20 cellular contexts compared by ENCODE assay signal in the genomic region with DNA sequence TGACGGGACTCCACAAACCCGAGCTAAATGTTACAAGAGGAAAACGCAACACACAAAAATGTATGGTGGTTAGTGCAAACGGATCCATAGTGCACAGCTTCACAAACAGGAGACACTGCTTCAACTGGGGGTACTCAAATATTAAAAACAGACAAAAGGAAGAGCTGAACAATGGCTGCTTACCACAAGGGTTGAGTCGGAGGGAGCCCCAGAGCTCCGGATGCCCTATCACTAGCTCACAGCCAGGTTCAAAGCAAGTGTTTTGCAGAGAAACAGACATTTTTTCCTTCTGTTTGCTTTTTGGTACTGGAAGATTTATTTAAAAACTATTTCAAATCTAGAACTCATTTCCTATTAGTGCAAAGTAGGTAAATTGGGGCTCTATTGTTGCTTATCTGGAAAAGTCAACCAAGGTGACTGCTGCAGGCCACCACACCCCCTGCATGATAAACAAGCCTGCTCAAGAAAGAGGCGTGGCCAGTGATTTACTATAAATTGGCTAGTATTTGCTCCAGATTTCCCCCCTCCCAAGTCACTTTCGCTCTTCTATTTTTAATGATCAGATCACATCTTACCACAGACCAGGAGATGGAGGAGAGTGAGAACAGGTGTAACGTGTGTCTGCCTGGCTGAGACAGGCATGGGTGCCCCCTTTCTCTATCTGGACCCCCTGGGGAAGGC. TPM values are rescaled to one million over a fixed set of nuclear protein-coding genes. Genes with fewer than 3 reads are reported as not detected.
A peak's percentile ranks its signal among the peaks of the same experiment; 100 is the strongest.
DNase-seq lines count a peak whose midpoint lies in the region; ATAC-seq, FAIRE-seq and TF ChIP-seq lines count a peak whose summit lies in the region.
"Had no signal": no experiment of that assay in that cellular context is flagged by ENCODE, and none has a peak within 500 bp of the region (broad histone marks: within the 10 kb centered on the region; RNA-seq: fewer than 3 reads in every experiment).

No MANE protein-coding gene starts in this region.

- POLR2A ChIA-PET in activated CD4-positive, alpha-beta T cell treated with anti-CD3 and anti-CD28 coated beads for 36 hours (lab: Charles Lee): no interaction called here
- POLR2A ChIA-PET in CD4-positive, alpha-beta memory T cell (lab: Charles Lee; ENCODE audit: partially characterized antibody): interaction anchor here (1.0 to 2.0 kb wide), 5 partner anchors 16 to 98 kb away, joined by 3 to 6 read pairs (median 4); a partner anchor contains a TSS
- POLR2A ChIA-PET in naive thymus-derived CD8-positive, alpha-beta T cell (lab: Charles Lee): interaction anchor here (0.9 to 1.9 kb wide), 4 partner anchors 9 to 47 kb away, joined by 8 to 9 read pairs (median 9); a partner anchor contains a TSS

- peaks cover 34% of the 10 kb centered on the region for H3K4me1 ChIP-seq in CD4-positive, alpha-beta memory T cell (ENCODE audit: insufficient read depth, low read length)
- H3K4me1 ChIP-seq: adrenal gland had no signal

- H3K4me1 Mint-ChIP-seq in activated CD4-positive, alpha-beta T cell treated with anti-CD3 and anti-CD28 coated beads for 36 hours: peaks cover 12% of the 10 kb centered on the region
- peaks cover 19 to 44% (median 35%) of the 10 kb centered on the region in 4 donors for H3K4me1 Mint-ChIP-seq in CD4-positive, alpha-beta memory T cell
- peaks cover 48% of the 10 kb centered on the region for H3K4me1 Mint-ChIP-seq in activated naive CD8-positive, alpha-beta T cell (ENCODE audit: low read depth)
- H3K4me1 Mint-ChIP-seq in naive thymus-derived CD8-positive, alpha-beta T cell: peaks cover 18 to 52% (median 32%) of the 10 kb centered on the region in 4 donors

- CTCF ChIA-PET in activated CD4-positive, alpha-beta T cell treated with anti-CD3 and anti-CD28 coated beads for 36 hours (lab: Charles Lee): no interaction called here
- CTCF ChIA-PET in CD4-positive, alpha-beta memory T cell (lab: Charles Lee; ENCODE audit: partially characterized antibody): interaction anchor here (1.8 to 2.4 kb wide), 2 partner anchors 19 to 59 kb away, joined by 4 to 9 read pairs; no protein-coding TSS in a partner anchor

- intact Hi-C loops in activated CD4-positive, alpha-beta T cell treated with anti-CD3 and anti-CD28 coated beads for 36 hours (cut with DNase I, micrococcal nuclease): no loop called here
- intact Hi-C loops in CD4-positive, alpha-beta memory T cell (cut with micrococcal nuclease): loop anchor here (10.0 kb wide), 1 partner anchor 1695 kb away; no protein-coding TSS in a partner anchor

- H3K4me3 ChIP-seq in CD4-positive, alpha-beta memory T cell (ENCODE audit: low read length in 2 of 2): no peak overlapping the region
- H3K4me3 ChIP-seq: adrenal gland, SK-N-MC, smooth muscle cell had no signal

- H3K36me3 Mint-ChIP-seq in activated CD4-positive, alpha-beta T cell treated with anti-CD3 and anti-CD28 coated beads for 36 hours (ENCODE audit: low read depth): peaks cover 45% of the 10 kb centered on the region
- peaks cover 38 to 64% of the 10 kb centered on the region in 2 donors for H3K36me3 Mint-ChIP-seq in CD4-positive, alpha-beta memory T cell
- H3K36me3 Mint-ChIP-seq in activated naive CD8-positive, alpha-beta T cell: peaks cover 17% of the 10 kb centered on the region
- peaks cover 4 to 80% (median 17%) of the 10 kb centered on the region in 3 donors for H3K36me3 Mint-ChIP-seq in naive thymus-derived CD8-positive, alpha-beta T cell

- TF ChIP-seq POLR2A in GM12892 (IDR thresholded peaks at IDR 0.05; ENCODE audit: low read depth, low read length): no peak

- H3K27ac Mint-ChIP-seq in activated CD4-positive, alpha-beta T cell treated with anti-CD3 and anti-CD28 coated beads for 36 hours: peak overlapping the region; percentile 6
- peak overlapping the region; percentile 38 to 96 (median 64) for H3K27ac Mint-ChIP-seq in CD4-positive, alpha-beta memory T cell
- peak overlapping the region; percentile 78 for H3K27ac Mint-ChIP-seq in activated naive CD8-positive, alpha-beta T cell
- H3K27ac Mint-ChIP-seq in naive thymus-derived CD8-positive, alpha-beta T cell: peak overlapping the region; percentile 19 to 96 (median 90)
- H3K27ac Mint-ChIP-seq: B cell had no signal

- H3K9me3 ChIP-seq in CD4-positive, alpha-beta memory T cell (ENCODE audit: control insufficient read depth in 1 of 2, low read length in 2 of 2): no peaks in the 10 kb centered on the region
- H3K9me3 ChIP-seq: adrenal gland had no signal

- FAIRE-seq in GM12892 (lab: Jason Lieb, UNC): no peak
- FAIRE-seq: A204.1, HepG2 had no signal

- H3K36me3 ChIP-seq in CD4-positive, alpha-beta memory T cell (ENCODE audit: insufficient read depth, low read length): peaks cover 22% of the 10 kb centered on the region

- H3K9me3 Mint-ChIP-seq in activated CD4-positive, alpha-beta T cell treated with anti-CD3 and anti-CD28 coated beads for 36 hours (ENCODE audit: low read depth): no peaks in the 10 kb centered on the region
- H3K9me3 Mint-ChIP-seq in CD4-positive, alpha-beta memory T cell: peaks cover 0 to 1% (median 0%) of the 10 kb centered on the region in 8 donors
- H3K9me3 Mint-ChIP-seq in activated naive CD8-positive, alpha-beta T cell (ENCODE audit: low read depth): no peaks in the 10 kb centered on the region
- H3K9me3 Mint-ChIP-seq in naive thymus-derived CD8-positive, alpha-beta T cell: no peaks in the 10 kb centered on the region

- peak overlapping the region; percentile 16 for H3K27ac ChIP-seq in CD4-positive, alpha-beta memory T cell (ENCODE audit: low read depth, low read length)
- H3K27ac ChIP-seq: adrenal gland, SK-N-MC had no signal

- no peak overlapping the region for H3K4me3 Mint-ChIP-seq in activated CD4-positive, alpha-beta T cell treated with anti-CD3 and anti-CD28 coated beads for 36 hours
- peak overlapping the region; percentile 26 to 83 (median 62) for H3K4me3 Mint-ChIP-seq in CD4-positive, alpha-beta memory T cell
- peak overlapping the region; percentile 65 for H3K4me3 Mint-ChIP-seq in activated naive CD8-positive, alpha-beta T cell
- H3K4me3 Mint-ChIP-seq in naive thymus-derived CD8-positive, alpha-beta T cell: peak overlapping the region; percentile 24 to 83 (median 74)
- H3K4me3 Mint-ChIP-seq: B cell had no signal

- no peaks in the 10 kb centered on the region for H3K27me3 ChIP-seq in CD4-positive, alpha-beta memory T cell (ENCODE audit: insufficient read depth, low read length)
- H3K27me3 ChIP-seq: adrenal gland had no signal

- no peak for DNase-seq in activated CD4-positive, alpha-beta T cell treated with anti-CD3 and anti-CD28 coated beads for 36 hours
- no peak for DNase-seq in activated CD4-positive, alpha-beta T cell treated with anti-CD3 and anti-CD28 coated beads for 48 hours
- no peak for DNase-seq in CD4-positive, alpha-beta memory T cell
- peak in 2 of 10 donors; percentile 31 to 48 for DNase-seq in naive thymus-derived CD8-positive, alpha-beta T cell
- DNase-seq in NCI-H1694 (lab: John Stamatoyannopoulos, UW) (no peak), GM12892 (ENCODE audit: insufficient read length) (no peak)
- DNase-seq: activated CD4-positive, CD25-positive, alpha-beta regulatory T cell treated with anti-CD3 and anti-CD28 coated beads, Interleukin-2, amount 50 U/mL, for 72 hours; adrenal gland; cortex of kidney; DMS 273 treated with DMSO at 0.1 percent for 48 hours; NCI-H524; stimulated activated CD4-positive, alpha-beta T cell treated with anti-CD3 and anti-CD28 coated beads, Interleukin-4, amount 100 ng/mL, for 1 hour had no signal

- no peaks in the 10 kb centered on the region for H3K27me3 Mint-ChIP-seq in activated CD4-positive, alpha-beta T cell treated with anti-CD3 and anti-CD28 coated beads for 36 hours
- no peaks in the 10 kb centered on the region for H3K27me3 Mint-ChIP-seq in CD4-positive, alpha-beta memory T cell
- H3K27me3 Mint-ChIP-seq in activated naive CD8-positive, alpha-beta T cell: no peaks in the 10 kb centered on the region
- H3K27me3 Mint-ChIP-seq in naive thymus-derived CD8-positive, alpha-beta T cell: no peaks in the 10 kb centered on the region
- H3K27me3 Mint-ChIP-seq: B cell had no signal

- ATAC-seq in activated CD4-positive, alpha-beta T cell treated with anti-CD3 and anti-CD28 coated beads for 36 hours: no peak
- ATAC-seq in naive thymus-derived CD8-positive, alpha-beta T cell: peak; percentile 56 to 58
- ATAC-seq in GM19351 (IDR thresholded peaks at IDR 0.05; ENCODE audit: unreplicated experiment): no peak
- ATAC-seq: HepG2 had no signal

RNA-seq across cellular contexts. Expression of a gene that starts 46.5 kb away (rescaled TPM):
- total RNA-seq in activated CD4-positive, alpha-beta T cell treated with anti-CD3 and anti-CD28 coated beads for 36 hours: 100 to 1,000 TPM; 153 to 156 TPM
- 100 to 1,000 TPM; 404 to 419 TPM for total RNA-seq in CD4-positive, alpha-beta memory T cell
- polyA plus RNA-seq in CD4-positive, alpha-beta memory T cell: 100 to 1,000 TPM; 140 to 149 TPM
- total RNA-seq in naive thymus-derived CD8-positive, alpha-beta T cell: 100 to 1,000 TPM; 490 to 503 TPM
- polyA plus RNA-seq in naive thymus-derived CD8-positive, alpha-beta T cell: 100 to 1,000 TPM; 131 to 168 (median 149) TPM
- polyA plus RNA-seq in GM12892 (2012; ENCODE audit: missing spikeins): 1.0 TPM
- total RNA-seq: pulmonary artery endothelial cell had no signal

Comparison
In these comparisons a context has a peak if more than half of its experiments do, and no peak if none do; other contexts are left out.
1. ATAC-seq: peak in naive thymus-derived CD8-positive, alpha-beta T cell (2 of 2); none in activated CD4-positive, alpha-beta T cell treated with anti-CD3 and anti-CD28 coated beads for 36 hours (single experiment) and GM19351 (single experiment).
2. H3K27ac Mint-ChIP-seq: peak in every context shown above with its lines; median percentile 90 in naive thymus-derived CD8-positive, alpha-beta T cell; 78 in activated naive CD8-positive, alpha-beta T cell; 64 in CD4-positive, alpha-beta memory T cell; 6 in activated CD4-positive, alpha-beta T cell treated with anti-CD3 and anti-CD28 coated beads for 36 hours.